13 cellular contexts compared by ENCODE assay signal in the genomic region with DNA sequence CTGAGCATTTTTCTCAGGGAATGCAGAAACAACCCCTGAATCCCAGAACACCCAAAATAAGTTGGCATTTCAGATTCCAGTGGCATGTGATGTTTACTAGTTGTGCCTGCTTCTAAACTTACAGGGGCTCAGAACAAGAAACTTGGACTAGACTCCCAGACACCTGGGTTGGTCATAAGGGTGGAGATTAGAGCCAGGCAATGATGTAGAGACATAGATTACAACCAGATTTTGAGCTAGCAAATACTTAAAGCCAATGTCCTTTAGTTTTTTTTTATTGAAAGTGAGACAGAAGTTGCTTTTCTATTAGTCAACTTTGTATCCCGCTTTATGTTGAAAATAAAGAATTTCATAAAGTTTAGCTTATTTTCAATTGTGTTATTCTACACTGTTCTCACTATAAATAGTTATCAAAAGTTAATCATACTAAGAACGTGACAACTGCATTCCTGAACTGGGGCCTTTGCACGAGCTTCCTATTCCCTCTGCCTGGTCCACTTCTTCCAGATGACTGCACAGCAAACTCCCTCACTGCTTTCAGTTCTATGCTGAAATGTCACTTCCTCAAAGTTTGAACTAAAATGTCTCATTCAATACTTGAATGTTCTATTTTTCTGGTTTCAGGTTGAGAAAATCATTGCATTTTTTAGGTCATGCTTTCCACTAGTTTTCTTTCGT.
DNase-seq lines count a peak whose midpoint lies in the region; ATAC-seq lines count a peak whose summit lies in the region.
"Had no signal": no experiment of that assay in that cellular context is flagged by ENCODE, and none has a peak within 500 bp of the region (broad histone marks: within the 10 kb centered on the region; RNA-seq: fewer than 3 reads in every experiment).

No MANE protein-coding gene starts in this region.

- ATAC-seq in GM18858 (IDR thresholded peaks at IDR 0.05; ENCODE audit: unreplicated experiment) (peak; percentile 81), GM21619 (IDR thresholded peaks at IDR 0.05; ENCODE audit: unreplicated experiment) (peak; percentile 82), HG03354 (IDR thresholded peaks at IDR 0.05; ENCODE audit: poor library complexity, severe bottlenecking, unreplicated experiment) (peak; percentile 90)

- DNase-seq in medulla oblongata (ENCODE audit: extremely low spot score) (peak; percentile 2), T-helper 1 cell (no peak), AG08396 (ENCODE audit: low spot score) (no peak), NCI-H1105 treated with DMSO at 0.1 percent for 48 hours (lab: John Stamatoyannopoulos, UW) (no peak), AG08395 (ENCODE audit: low spot score) (no peak)
- DNase-seq: activated CD4-positive, CD25-positive, alpha-beta regulatory T cell; Calu3; GOT3; mesendoderm; stimulated activated naive CD4-positive, alpha-beta T cell treated with Interleukin-2 at 50 U/mL for 16 hours had no signal
